Comparison of ENCODE assay signal across 9 cellular contexts in the genomic region with DNA sequence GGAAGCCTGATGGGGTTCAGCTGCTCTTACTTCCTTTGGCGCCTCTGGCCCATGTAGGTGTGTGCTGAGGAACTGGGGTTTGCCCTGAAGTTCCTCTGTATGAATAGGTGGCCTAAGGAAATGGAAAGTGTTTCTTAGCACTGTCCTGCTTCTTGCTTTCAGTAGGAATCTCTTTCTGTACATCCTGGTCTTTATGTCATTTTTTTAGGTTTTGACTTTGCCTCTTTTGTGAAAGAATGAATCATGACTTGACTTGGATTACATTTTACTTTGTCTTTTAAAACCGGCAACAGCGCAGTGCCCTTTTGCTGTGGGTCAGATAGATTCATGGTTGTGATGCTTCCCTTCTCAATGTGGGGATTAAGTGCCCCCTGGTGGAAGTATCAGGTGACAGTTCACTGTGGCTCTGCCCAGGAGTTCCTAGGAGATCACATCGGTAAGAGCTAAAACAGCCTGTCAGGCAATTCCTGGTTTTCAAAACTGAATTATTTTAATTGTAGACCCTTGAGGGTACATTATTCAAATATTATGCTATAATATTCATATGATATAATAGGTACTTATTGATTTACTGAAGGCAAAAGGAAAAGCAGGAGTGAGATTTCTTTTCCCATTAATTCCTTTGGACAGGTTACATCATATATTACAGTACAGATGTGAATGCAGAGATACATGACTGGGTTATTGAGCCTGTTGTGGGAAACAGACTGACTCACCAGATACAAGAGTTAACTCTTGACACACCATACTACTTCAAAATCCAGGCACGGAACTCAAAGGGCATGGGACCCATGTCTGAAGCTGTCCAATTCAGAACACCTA.
DNase-seq lines count a peak whose midpoint lies in the region; ATAC-seq and TF ChIP-seq lines count a peak whose summit lies in the region.
"Had no signal": no experiment of that assay in that cellular context is flagged by ENCODE, and none has a peak within 500 bp of the region (broad histone marks: within the 10 kb centered on the region; RNA-seq: fewer than 3 reads in every experiment).

No MANE protein-coding gene starts in this region.

- H4K20me1 ChIP-seq in GM23338 (replicated peaks; ENCODE audit: insufficient read depth) = peaks cover 6% of the 10 kb centered on the region; the same call in 1 of the 2 replicates

- DNase-seq in BE2C (peak; percentile 61), GM23338 (ENCODE audit: low spot score) (peak; percentile 86), NCI-H2171 (lab: John Stamatoyannopoulos, UW) (peak; percentile 11), memory B cell (ENCODE audit: low spot score in 2 of 2) (peak; percentile 22 to 46), cortex of kidney (lab: John Stamatoyannopoulos, UW) (no peak)
- peak; percentile 61 for DNase-seq in activated CD4-positive, alpha-beta T cell treated with anti-CD3 and anti-CD28 coated beads for 48 hours
- peak; percentile 38 to 46 (median 45) for DNase-seq in effector memory CD8-positive, alpha-beta T cell
- DNase-seq in stimulated activated CD8-positive, alpha-beta memory T cell treated with anti-CD3 and anti-CD28 coated beads, Interleukin-7, amount 100 ng/mL, for 24 hours (ENCODE audit: low read depth) = peak; percentile 14

- H3K9me3 ChIP-seq in BE2C = no peaks in the 10 kb centered on the region

- ATAC-seq in GM23338 (peak; percentile 100), memory B cell (ENCODE audit: low read depth) (peak; percentile 73)
- ATAC-seq in effector memory CD8-positive, alpha-beta T cell (replicated peaks) = peak; percentile 65

- H3K4me1 ChIP-seq in BE2C (no peaks in the 10 kb centered on the region), GM23338 (ENCODE audit: insufficient read depth) (no peaks in the 10 kb centered on the region)

- H3K4me1 Mint-ChIP-seq in GM23338 (peaks cover 4% of the 10 kb centered on the region), memory B cell (no peaks in the 10 kb centered on the region)
- H3K4me1 Mint-ChIP-seq in effector memory CD8-positive, alpha-beta T cell (ENCODE audit: low read depth in 2 of 2) = peaks cover 0 to 3% of the 10 kb centered on the region in 2 donors

- no peak overlapping the region; the same call in 2 of the 3 replicates for H3K4me3 Mint-ChIP-seq in GM23338
- H3K4me3 Mint-ChIP-seq in effector memory CD8-positive, alpha-beta T cell = no peak overlapping the region
- H3K4me3 Mint-ChIP-seq in memory B cell = no peak overlapping the region
- H3K4me3 Mint-ChIP-seq: IgD-negative memory B cell had no signal

- H3K27ac ChIP-seq in GM23338 (ENCODE audit: low read depth) = peak overlapping the region; percentile 13; the same call in 1 of the 2 replicates

- H3K27me3 ChIP-seq in BE2C (peaks cover under 1% of the 10 kb centered on the region), GM23338 (ENCODE audit: insufficient read depth) (no peaks in the 10 kb centered on the region)

- H3K27me3 Mint-ChIP-seq in GM23338 (ENCODE audit: insufficient read depth, low read depth, poor library complexity) = no peaks in the 10 kb centered on the region
- H3K27me3 Mint-ChIP-seq in effector memory CD8-positive, alpha-beta T cell = no peaks in the 10 kb centered on the region
- H3K27me3 Mint-ChIP-seq in memory B cell = no peaks in the 10 kb centered on the region
- H3K27me3 Mint-ChIP-seq: IgD-negative memory B cell had no signal

- no peaks in the 10 kb centered on the region for H3K9me2 ChIP-seq in GM23338 (ENCODE audit: insufficient read depth)

- no peaks in the 10 kb centered on the region for H3K36me3 ChIP-seq in BE2C
- peaks cover 11% of the 10 kb centered on the region; the same call in 1 of the 2 replicates for H3K36me3 ChIP-seq in GM23338 (ENCODE audit: insufficient read depth)

- H3K79me2 ChIP-seq in GM23338 (replicated peaks; ENCODE audit: insufficient read depth) = no peaks in the 10 kb centered on the region

- H3K27ac Mint-ChIP-seq in GM23338 = no peak overlapping the region
- peak overlapping the region in 1 of 2 donors; percentile 56 for H3K27ac Mint-ChIP-seq in effector memory CD8-positive, alpha-beta T cell
- H3K27ac Mint-ChIP-seq in memory B cell = peak overlapping the region; percentile 11

- H3K9me3 Mint-ChIP-seq in GM23338 = no peaks in the 10 kb centered on the region
- H3K9me3 Mint-ChIP-seq in effector memory CD8-positive, alpha-beta T cell = no peaks in the 10 kb centered on the region
- no peaks in the 10 kb centered on the region for H3K9me3 Mint-ChIP-seq in memory B cell
- H3K9me3 Mint-ChIP-seq: IgD-negative memory B cell had no signal

- peak; percentile 93 for TF ChIP-seq CTCF in BE2C (IDR thresholded peaks at IDR 0.05; ENCODE audit: low read depth, low read length)
- peak; percentile 86 to 87 for TF ChIP-seq CTCF in GM23338 (conservative IDR thresholded peaks at IDR 0.05; ENCODE audit: low read depth in 2 of 2)

- H3K4me3 ChIP-seq in BE2C (ENCODE audit: low read depth, low read length) (no peak overlapping the region), GM23338 (no peak overlapping the region)

- H3K36me3 Mint-ChIP-seq in GM23338 (ENCODE audit: low read depth) (peaks cover 12% of the 10 kb centered on the region; the same call in 2 of the 3 replicates), memory B cell (peaks cover 8% of the 10 kb centered on the region)
- peaks cover 11% of the 10 kb centered on the region for H3K36me3 Mint-ChIP-seq in effector memory CD8-positive, alpha-beta T cell (ENCODE audit: insufficient read depth)
- H3K36me3 Mint-ChIP-seq: IgD-negative memory B cell had no signal

- H3F3A ChIP-seq in GM23338 (replicated peaks; ENCODE audit: low read depth) = no peaks in the 10 kb centered on the region

- H3K4me2 ChIP-seq in GM23338 = no peak overlapping the region

- no peak overlapping the region for H2AFZ ChIP-seq in GM23338

TF ChIP-seq in GM23338, 12 proteins besides CTCF, POLR2A, EP300 and RAD21 (continues in another document):
- no peak for TF ChIP-seq CREB1 (CRISPR knock-in tag; IDR thresholded peaks at IDR 0.05; ENCODE audit: low read depth)
- TF ChIP-seq REST (IDR thresholded peaks at IDR 0.05; ENCODE audit: unreplicated experiment) = no peak
- no peak for TF ChIP-seq JUNB (IDR thresholded peaks at IDR 0.05; ENCODE audit: unreplicated experiment)
- TF ChIP-seq, protein P1, sequence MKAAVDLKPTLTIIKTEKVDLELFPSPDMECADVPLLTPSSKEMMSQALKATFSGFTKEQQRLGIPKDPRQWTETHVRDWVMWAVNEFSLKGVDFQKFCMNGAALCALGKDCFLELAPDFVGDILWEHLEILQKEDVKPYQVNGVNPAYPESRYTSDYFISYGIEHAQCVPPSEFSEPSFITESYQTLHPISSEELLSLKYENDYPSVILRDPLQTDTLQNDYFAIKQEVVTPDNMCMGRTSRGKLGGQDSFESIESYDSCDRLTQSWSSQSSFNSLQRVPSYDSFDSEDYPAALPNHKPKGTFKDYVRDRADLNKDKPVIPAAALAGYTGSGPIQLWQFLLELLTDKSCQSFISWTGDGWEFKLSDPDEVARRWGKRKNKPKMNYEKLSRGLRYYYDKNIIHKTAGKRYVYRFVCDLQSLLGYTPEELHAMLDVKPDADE (IDR thresholded peaks at IDR 0.05) = no peak
